ENCODE assay signal across 8 cellular contexts in the genomic region with DNA sequence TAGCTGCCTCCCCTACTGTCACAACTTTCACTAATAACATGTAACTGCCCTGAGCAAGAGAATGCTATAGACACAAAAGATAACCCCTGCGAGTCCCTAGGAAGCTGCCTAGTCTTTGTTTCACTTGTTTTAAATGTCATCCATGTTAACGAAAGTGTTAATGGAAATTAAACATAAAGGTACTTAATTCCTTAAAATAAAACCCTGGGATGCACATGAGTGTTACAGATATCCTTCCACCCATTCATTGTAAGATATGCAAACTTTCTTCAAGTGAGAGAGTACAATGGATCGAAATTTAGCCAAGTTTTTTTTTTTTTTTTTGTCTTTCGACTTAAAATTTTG. TPM values are rescaled to one million over a fixed set of nuclear protein-coding genes. Genes with fewer than 3 reads are reported as not detected.
A peak's percentile ranks its signal among the peaks of the same experiment; 100 is the strongest.
DNase-seq lines count a peak whose midpoint lies in the region; ATAC-seq and TF ChIP-seq lines count a peak whose summit lies in the region.

No MANE protein-coding gene starts in this region.

- H3K27me3 Mint-ChIP-seq in activated T-cell treated with anti-CD3 and anti-CD28 coated beads, Interleukin-2, amount 50 U/mL, for 24 hours, result peaks cover 81% of the 10 kb centered on the region

- H3K27me3 ChIP-seq in left lung, result no peaks in the 10 kb centered on the region
- no peaks in the 10 kb centered on the region for H3K27me3 ChIP-seq in thyroid gland

- H3K4me3 Mint-ChIP-seq in activated T-cell treated with anti-CD3 and anti-CD28 coated beads, Interleukin-2, amount 50 U/mL, for 24 hours, result peak overlapping the region; percentile 62

- TF ChIP-seq CTCF in astrocyte of the spinal cord (IDR thresholded peaks at IDR 0.05; ENCODE audit: low read depth, low read length) (no peak), left lung (IDR thresholded peaks at IDR 0.05) (no peak), thyroid gland (IDR thresholded peaks at IDR 0.05) (no peak)

- intact Hi-C loops in left lung (cut with DNase I), result no loop called here
- intact Hi-C loops in thyroid gland (cut with DNase I), result no loop called here

- DNase-seq in activated T-cell treated with anti-CD3 and anti-CD28 coated beads, Interleukin-2, amount 50 U/mL, for 24 hours, result no peak
- DNase-seq in activated T-cell treated with anti-CD3 and anti-CD28 coated beads for 4 hours (no peak), astrocyte of the spinal cord (ENCODE audit: low read depth, low spot score) (peak; percentile 54), left lung (no peak), thyroid gland (no peak), T-helper 1 cell (no peak)
- DNase-seq in stimulated activated CD4-positive, alpha-beta T cell treated with anti-CD3 and anti-CD28 coated beads, Interleukin-2, amount 100 ng/mL, for 24 hours, result no peak

- in situ Hi-C loops in astrocyte of the spinal cord (cut with HindIII; ENCODE audit: low sequenced_read_pairs), result no loop called here

- ATAC-seq in left lung (no peak), GM18520 (IDR thresholded peaks at IDR 0.05; ENCODE audit: unreplicated experiment) (no peak)

- H3K36me3 ChIP-seq in left lung, result no peaks in the 10 kb centered on the region
- H3K36me3 ChIP-seq in thyroid gland, result no peaks in the 10 kb centered on the region

- no peaks in the 10 kb centered on the region for H3K36me3 Mint-ChIP-seq in activated T-cell treated with anti-CD3 and anti-CD28 coated beads, Interleukin-2, amount 50 U/mL, for 24 hours (ENCODE audit: low read depth)

- H3K4me1 Mint-ChIP-seq in activated T-cell treated with anti-CD3 and anti-CD28 coated beads, Interleukin-2, amount 50 U/mL, for 24 hours (ENCODE audit: low read depth), result peaks cover 22% of the 10 kb centered on the region

- 25 to 40% methylated on average over 4 of the region's 4 CpGs for WGBS in thyroid gland, 2 donors

- no peaks in the 10 kb centered on the region for H3K9me3 ChIP-seq in left lung
- no peaks in the 10 kb centered on the region for H3K9me3 ChIP-seq in thyroid gland

- H3K27ac Mint-ChIP-seq in activated T-cell treated with anti-CD3 and anti-CD28 coated beads, Interleukin-2, amount 50 U/mL, for 24 hours, result no peak overlapping the region

- peaks cover 4 to 62% of the 10 kb centered on the region in 2 donors for H3K4me1 ChIP-seq in left lung
- peaks cover 3 to 5% of the 10 kb centered on the region in 2 donors for H3K4me1 ChIP-seq in thyroid gland

- H3K27ac ChIP-seq in left lung (peak overlapping the region; percentile 89 to 93), thyroid gland (peak overlapping the region in 1 of 3 donors; percentile 82)

- H3K9me3 Mint-ChIP-seq in activated T-cell treated with anti-CD3 and anti-CD28 coated beads, Interleukin-2, amount 50 U/mL, for 24 hours, result no peaks in the 10 kb centered on the region

- H3K4me3 ChIP-seq in astrocyte of the spinal cord (ENCODE audit: low read depth, low read length) (peak overlapping the region; percentile 84), left lung (peak overlapping the region; percentile 49 to 80), thyroid gland (replicated peaks in 1 of 3) (peak overlapping the region; percentile 5 to 68 (median 33))

- TF ChIP-seq POLR2A in thyroid gland (IDR thresholded peaks at IDR 0.05), result no peak

RNA-seq across cellular contexts. Expression of a gene that starts 1.4 kb away (rescaled TPM):
- 10 to 100 TPM; 37.5 to 45.1 TPM for total RNA-seq in left lung
- 10 to 100 TPM; 29.3 to 37.8 (median 33.0) TPM for total RNA-seq in thyroid gland

Comparison
In these comparisons a context has a peak if more than half of its experiments do, and no peak if none do; other contexts are left out.
1. H3K4me3 ChIP-seq: peak in every context shown above with its lines; median percentile 84 in astrocyte of the spinal cord; 64 in left lung; 33 in thyroid gland.